In the genomic region with DNA sequence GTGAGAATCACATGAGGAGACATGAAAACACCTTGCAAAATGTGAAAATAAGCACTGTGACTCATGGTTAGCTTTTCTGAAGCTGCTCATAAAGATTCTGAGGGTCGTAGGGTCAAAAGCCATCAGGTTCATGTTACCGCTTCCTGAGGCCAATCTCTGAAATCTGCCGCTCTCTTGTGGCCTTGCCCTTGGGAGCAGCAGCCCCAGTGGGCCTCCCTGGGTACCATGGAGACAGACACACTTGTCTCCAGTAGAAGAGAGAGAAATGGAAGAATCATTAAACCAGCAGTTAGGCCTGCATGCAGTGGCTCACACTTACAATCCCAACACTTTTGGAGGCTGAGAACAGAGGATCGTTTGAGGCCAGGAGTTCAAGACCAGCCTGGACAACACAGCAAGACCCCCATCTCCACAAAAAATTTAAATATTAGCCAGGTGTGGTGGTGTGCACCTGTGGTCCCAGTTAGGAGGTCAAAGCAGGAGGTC, we compare ENCODE assay signal across 1 cellular context.
TF ChIP-seq lines count a peak whose summit lies in the region.

No MANE protein-coding gene starts in this region.

TF ChIP-seq in HepG2, 621 proteins besides CTCF, POLR2A, EP300 and RAD21 (continued from another document and continues in another):
- TF ChIP-seq, protein P1, sequence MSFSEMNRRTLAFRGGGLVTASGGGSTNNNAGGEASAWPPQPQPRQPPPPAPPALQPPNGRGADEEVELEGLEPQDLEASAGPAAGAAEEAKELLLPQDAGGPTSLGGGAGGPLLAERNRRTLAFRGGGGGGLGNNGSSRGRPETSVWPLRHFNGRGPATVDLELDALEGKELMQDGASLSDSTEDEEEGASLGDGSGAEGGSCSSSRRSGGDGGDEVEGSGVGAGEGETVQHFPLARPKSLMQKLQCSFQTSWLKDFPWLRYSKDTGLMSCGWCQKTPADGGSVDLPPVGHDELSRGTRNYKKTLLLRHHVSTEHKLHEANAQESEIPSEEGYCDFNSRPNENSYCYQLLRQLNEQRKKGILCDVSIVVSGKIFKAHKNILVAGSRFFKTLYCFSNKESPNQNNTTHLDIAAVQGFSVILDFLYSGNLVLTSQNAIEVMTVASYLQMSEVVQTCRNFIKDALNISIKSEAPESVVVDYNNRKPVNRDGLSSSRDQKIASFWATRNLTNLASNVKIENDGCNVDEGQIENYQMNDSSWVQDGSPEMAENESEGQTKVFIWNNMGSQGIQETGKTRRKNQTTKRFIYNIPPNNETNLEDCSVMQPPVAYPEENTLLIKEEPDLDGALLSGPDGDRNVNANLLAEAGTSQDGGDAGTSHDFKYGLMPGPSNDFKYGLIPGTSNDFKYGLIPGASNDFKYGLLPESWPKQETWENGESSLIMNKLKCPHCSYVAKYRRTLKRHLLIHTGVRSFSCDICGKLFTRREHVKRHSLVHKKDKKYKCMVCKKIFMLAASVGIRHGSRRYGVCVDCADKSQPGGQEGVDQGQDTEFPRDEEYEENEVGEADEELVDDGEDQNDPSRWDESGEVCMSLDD (CRISPR knock-in tag; IDR thresholded peaks at IDR 0.05; ENCODE audit: borderline replicate concordance) = no peak
- TF ChIP-seq, protein P2, sequence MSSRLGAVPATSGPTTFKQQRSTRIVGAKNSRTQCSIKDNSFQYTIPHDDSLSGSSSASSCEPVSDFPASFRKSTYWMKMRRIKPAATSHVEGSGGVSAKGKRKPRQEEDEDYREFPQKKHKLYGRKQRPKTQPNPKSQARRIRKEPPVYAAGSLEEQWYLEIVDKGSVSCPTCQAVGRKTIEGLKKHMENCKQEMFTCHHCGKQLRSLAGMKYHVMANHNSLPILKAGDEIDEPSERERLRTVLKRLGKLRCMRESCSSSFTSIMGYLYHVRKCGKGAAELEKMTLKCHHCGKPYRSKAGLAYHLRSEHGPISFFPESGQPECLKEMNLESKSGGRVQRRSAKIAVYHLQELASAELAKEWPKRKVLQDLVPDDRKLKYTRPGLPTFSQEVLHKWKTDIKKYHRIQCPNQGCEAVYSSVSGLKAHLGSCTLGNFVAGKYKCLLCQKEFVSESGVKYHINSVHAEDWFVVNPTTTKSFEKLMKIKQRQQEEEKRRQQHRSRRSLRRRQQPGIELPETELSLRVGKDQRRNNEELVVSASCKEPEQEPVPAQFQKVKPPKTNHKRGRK (CRISPR knock-in tag; IDR thresholded peaks at IDR 0.05) = no peak
- TF ChIP-seq HNRNPK (IDR thresholded peaks at IDR 0.05; ENCODE audit: low read depth, low read length, poor library complexity, severe bottlenecking) = no peak
- TF ChIP-seq, protein P3, sequence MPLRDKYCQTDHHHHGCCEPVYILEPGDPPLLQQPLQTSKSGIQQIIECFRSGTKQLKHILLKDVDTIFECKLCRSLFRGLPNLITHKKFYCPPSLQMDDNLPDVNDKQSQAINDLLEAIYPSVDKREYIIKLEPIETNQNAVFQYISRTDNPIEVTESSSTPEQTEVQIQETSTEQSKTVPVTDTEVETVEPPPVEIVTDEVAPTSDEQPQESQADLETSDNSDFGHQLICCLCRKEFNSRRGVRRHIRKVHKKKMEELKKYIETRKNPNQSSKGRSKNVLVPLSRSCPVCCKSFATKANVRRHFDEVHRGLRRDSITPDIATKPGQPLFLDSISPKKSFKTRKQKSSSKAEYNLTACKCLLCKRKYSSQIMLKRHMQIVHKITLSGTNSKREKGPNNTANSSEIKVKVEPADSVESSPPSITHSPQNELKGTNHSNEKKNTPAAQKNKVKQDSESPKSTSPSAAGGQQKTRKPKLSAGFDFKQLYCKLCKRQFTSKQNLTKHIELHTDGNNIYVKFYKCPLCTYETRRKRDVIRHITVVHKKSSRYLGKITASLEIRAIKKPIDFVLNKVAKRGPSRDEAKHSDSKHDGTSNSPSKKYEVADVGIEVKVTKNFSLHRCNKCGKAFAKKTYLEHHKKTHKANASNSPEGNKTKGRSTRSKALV (CRISPR knock-in tag; IDR thresholded peaks at IDR 0.05) = no peak
- TF ChIP-seq GFI1 (CRISPR knock-in tag; IDR thresholded peaks at IDR 0.05; ENCODE audit: borderline replicate concordance) = peak; percentile 91
- peak; percentile 58; the same call in 1 of the 2 replicates for TF ChIP-seq MAX (IDR thresholded peaks at IDR 0.05)
- no peak for TF ChIP-seq ZNF709 (CRISPR knock-in tag; IDR thresholded peaks at IDR 0.05)
- peak; percentile 41; the same call in 1 of the 2 replicates for TF ChIP-seq SIN3A (IDR thresholded peaks at IDR 0.05; ENCODE audit: borderline replicate concordance, low read depth, low read length)
- no peak for TF ChIP-seq ZNF260 (CRISPR knock-in tag; IDR thresholded peaks at IDR 0.05; ENCODE audit: borderline replicate concordance, low read depth)
- TF ChIP-seq SMYD3 (CRISPR knock-in tag; IDR thresholded peaks at IDR 0.05) = peak; percentile 83; the same call in 1 of the 2 replicates
- peak; percentile 70; the same call in 1 of the 3 replicates for TF ChIP-seq MXI1 (IDR thresholded peaks at IDR 0.05; ENCODE audit: borderline replicate concordance, low read depth, low read length)
- TF ChIP-seq, protein P4, sequence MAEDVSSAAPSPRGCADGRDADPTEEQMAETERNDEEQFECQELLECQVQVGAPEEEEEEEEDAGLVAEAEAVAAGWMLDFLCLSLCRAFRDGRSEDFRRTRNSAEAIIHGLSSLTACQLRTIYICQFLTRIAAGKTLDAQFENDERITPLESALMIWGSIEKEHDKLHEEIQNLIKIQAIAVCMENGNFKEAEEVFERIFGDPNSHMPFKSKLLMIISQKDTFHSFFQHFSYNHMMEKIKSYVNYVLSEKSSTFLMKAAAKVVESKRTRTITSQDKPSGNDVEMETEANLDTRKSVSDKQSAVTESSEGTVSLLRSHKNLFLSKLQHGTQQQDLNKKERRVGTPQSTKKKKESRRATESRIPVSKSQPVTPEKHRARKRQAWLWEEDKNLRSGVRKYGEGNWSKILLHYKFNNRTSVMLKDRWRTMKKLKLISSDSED (CRISPR knock-in tag; IDR thresholded peaks at IDR 0.05) = no peak
- TF ChIP-seq, protein P5, sequence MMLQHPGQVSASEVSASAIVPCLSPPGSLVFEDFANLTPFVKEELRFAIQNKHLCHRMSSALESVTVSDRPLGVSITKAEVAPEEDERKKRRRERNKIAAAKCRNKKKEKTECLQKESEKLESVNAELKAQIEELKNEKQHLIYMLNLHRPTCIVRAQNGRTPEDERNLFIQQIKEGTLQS (CRISPR knock-in tag; IDR thresholded peaks at IDR 0.05) = peak; percentile 74
- no peak for TF ChIP-seq ZSCAN31 (CRISPR knock-in tag; IDR thresholded peaks at IDR 0.05; ENCODE audit: low read depth)
- no peak for TF ChIP-seq ZNF672 (CRISPR knock-in tag; IDR thresholded peaks at IDR 0.05)
- TF ChIP-seq ZNF143 (CRISPR knock-in tag; IDR thresholded peaks at IDR 0.05) = peak; percentile 23; the same call in 1 of the 2 replicates
- no peak for TF ChIP-seq SP1 (IDR thresholded peaks at IDR 0.05)
- TF ChIP-seq SP1 (CRISPR knock-in tag; IDR thresholded peaks at IDR 0.05) = no peak
- no peak for TF ChIP-seq ZNF530 (CRISPR knock-in tag; IDR thresholded peaks at IDR 0.05; ENCODE audit: low read depth)
- peak; percentile 73; the same call in 1 of the 2 replicates for TF ChIP-seq ZNF614 (CRISPR knock-in tag; IDR thresholded peaks at IDR 0.05; ENCODE audit: borderline replicate concordance)
- 0 out of 2 replicates have a peak, but pooled peaks have one; percentile 50 for TF ChIP-seq KLF11 (CRISPR knock-in tag; IDR thresholded peaks at IDR 0.05)
- TF ChIP-seq, protein P6, sequence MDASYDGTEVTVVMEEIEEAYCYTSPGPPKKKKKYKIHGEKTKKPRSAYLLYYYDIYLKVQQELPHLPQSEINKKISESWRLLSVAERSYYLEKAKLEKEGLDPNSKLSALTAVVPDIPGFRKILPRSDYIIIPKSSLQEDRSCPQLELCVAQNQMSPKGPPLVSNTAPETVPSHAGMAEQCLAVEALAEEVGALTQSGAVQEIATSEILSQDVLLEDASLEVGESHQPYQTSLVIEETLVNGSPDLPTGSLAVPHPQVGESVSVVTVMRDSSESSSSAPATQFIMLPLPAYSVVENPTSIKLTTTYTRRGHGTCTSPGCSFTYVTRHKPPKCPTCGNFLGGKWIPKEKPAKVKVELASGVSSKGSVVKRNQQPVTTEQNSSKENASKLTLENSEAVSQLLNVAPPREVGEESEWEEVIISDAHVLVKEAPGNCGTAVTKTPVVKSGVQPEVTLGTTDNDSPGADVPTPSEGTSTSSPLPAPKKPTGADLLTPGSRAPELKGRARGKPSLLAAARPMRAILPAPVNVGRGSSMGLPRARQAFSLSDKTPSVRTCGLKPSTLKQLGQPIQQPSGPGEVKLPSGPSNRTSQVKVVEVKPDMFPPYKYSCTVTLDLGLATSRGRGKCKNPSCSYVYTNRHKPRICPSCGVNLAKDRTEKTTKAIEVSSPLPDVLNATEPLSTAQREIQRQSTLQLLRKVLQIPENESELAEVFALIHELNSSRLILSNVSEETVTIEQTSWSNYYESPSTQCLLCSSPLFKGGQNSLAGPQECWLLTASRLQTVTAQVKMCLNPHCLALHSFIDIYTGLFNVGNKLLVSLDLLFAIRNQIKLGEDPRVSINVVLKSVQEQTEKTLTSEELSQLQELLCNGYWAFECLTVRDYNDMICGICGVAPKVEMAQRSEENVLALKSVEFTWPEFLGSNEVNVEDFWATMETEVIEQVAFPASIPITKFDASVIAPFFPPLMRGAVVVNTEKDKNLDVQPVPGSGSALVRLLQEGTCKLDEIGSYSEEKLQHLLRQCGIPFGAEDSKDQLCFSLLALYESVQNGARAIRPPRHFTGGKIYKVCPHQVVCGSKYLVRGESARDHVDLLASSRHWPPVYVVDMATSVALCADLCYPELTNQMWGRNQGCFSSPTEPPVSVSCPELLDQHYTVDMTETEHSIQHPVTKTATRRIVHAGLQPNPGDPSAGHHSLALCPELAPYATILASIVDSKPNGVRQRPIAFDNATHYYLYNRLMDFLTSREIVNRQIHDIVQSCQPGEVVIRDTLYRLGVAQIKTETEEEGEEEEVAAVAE (CRISPR knock-in tag; IDR thresholded peaks at IDR 0.05; ENCODE audit: borderline replicate concordance) = no peak
- no peak for TF ChIP-seq SAFB2 (CRISPR knock-in tag; IDR thresholded peaks at IDR 0.05; ENCODE audit: borderline replicate concordance, low read depth)
- TF ChIP-seq ZNF564 (CRISPR knock-in tag; IDR thresholded peaks at IDR 0.05) = peak; percentile 89; the same call in 1 of the 2 replicates
- TF ChIP-seq MBD4 (IDR thresholded peaks at IDR 0.05; ENCODE audit: borderline replicate concordance, low read length) = no peak; the same call in 1 of the 2 replicates
- TF ChIP-seq NONO (IDR thresholded peaks at IDR 0.05) = no peak
- TF ChIP-seq NONO (CRISPR knock-in tag; conservative IDR thresholded peaks at IDR 0.05) = peak; percentile 83
- TF ChIP-seq, protein P7, sequence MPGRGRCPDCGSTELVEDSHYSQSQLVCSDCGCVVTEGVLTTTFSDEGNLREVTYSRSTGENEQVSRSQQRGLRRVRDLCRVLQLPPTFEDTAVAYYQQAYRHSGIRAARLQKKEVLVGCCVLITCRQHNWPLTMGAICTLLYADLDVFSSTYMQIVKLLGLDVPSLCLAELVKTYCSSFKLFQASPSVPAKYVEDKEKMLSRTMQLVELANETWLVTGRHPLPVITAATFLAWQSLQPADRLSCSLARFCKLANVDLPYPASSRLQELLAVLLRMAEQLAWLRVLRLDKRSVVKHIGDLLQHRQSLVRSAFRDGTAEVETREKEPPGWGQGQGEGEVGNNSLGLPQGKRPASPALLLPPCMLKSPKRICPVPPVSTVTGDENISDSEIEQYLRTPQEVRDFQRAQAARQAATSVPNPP (CRISPR knock-in tag; IDR thresholded peaks at IDR 0.05) = no peak; the same call in 1 of the 2 replicates
- TF ChIP-seq U2AF1 (optimal IDR thresholded peaks at IDR 0.05; ENCODE audit: low read depth, low read length) = no peak
- no peak for TF ChIP-seq ATF7 (IDR thresholded peaks at IDR 0.05)
- 0 out of 2 replicates have a peak, but pooled peaks have one; percentile 41 for TF ChIP-seq ATF7 (CRISPR knock-in tag; IDR thresholded peaks at IDR 0.05)
- TF ChIP-seq, protein P8, sequence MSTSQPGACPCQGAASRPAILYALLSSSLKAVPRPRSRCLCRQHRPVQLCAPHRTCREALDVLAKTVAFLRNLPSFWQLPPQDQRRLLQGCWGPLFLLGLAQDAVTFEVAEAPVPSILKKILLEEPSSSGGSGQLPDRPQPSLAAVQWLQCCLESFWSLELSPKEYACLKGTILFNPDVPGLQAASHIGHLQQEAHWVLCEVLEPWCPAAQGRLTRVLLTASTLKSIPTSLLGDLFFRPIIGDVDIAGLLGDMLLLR (CRISPR knock-in tag; IDR thresholded peaks at IDR 0.05) = no peak
- no peak for TF ChIP-seq ZFP90 (CRISPR knock-in tag; IDR thresholded peaks at IDR 0.05; ENCODE audit: borderline replicate concordance)
- TF ChIP-seq, protein P9, sequence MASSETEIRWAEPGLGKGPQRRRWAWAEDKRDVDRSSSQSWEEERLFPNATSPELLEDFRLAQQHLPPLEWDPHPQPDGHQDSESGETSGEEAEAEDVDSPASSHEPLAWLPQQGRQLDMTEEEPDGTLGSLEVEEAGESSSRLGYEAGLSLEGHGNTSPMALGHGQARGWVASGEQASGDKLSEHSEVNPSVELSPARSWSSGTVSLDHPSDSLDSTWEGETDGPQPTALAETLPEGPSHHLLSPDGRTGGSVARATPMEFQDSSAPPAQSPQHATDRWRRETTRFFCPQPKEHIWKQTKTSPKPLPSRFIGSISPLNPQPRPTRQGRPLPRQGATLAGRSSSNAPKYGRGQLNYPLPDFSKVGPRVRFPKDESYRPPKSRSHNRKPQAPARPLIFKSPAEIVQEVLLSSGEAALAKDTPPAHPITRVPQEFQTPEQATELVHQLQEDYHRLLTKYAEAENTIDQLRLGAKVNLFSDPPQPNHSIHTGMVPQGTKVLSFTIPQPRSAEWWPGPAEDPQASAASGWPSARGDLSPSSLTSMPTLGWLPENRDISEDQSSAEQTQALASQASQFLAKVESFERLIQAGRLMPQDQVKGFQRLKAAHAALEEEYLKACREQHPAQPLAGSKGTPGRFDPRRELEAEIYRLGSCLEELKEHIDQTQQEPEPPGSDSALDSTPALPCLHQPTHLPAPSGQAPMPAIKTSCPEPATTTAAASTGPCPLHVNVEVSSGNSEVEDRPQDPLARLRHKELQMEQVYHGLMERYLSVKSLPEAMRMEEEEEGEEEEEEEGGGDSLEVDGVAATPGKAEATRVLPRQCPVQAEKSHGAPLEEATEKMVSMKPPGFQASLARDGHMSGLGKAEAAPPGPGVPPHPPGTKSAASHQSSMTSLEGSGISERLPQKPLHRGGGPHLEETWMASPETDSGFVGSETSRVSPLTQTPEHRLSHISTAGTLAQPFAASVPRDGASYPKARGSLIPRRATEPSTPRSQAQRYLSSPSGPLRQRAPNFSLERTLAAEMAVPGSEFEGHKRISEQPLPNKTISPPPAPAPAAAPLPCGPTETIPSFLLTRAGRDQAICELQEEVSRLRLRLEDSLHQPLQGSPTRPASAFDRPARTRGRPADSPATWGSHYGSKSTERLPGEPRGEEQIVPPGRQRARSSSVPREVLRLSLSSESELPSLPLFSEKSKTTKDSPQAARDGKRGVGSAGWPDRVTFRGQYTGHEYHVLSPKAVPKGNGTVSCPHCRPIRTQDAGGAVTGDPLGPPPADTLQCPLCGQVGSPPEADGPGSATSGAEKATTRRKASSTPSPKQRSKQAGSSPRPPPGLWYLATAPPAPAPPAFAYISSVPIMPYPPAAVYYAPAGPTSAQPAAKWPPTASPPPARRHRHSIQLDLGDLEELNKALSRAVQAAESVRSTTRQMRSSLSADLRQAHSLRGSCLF (CRISPR knock-in tag; IDR thresholded peaks at IDR 0.05; ENCODE audit: borderline replicate concordance) = no peak
- no peak for TF ChIP-seq CENPX (CRISPR knock-in tag; IDR thresholded peaks at IDR 0.05)
- TF ChIP-seq RFX3 (CRISPR knock-in tag; IDR thresholded peaks at IDR 0.05) = peak; percentile 89
- no peak for TF ChIP-seq SNAI1 (CRISPR knock-in tag; IDR thresholded peaks at IDR 0.05; ENCODE audit: borderline replicate concordance)
- TF ChIP-seq SMAD3 (CRISPR knock-in tag; IDR thresholded peaks at IDR 0.05) = peak; percentile 91
- no peak for TF ChIP-seq ZNF263 (CRISPR knock-in tag; IDR thresholded peaks at IDR 0.05)
- no peak for TF ChIP-seq NFE2L2 (IDR thresholded peaks at IDR 0.05; ENCODE audit: low read length)
- TF ChIP-seq ZNF883 (CRISPR knock-in tag; IDR thresholded peaks at IDR 0.05; ENCODE audit: not compliant biosample characterization) = no peak
